Comparison of ENCODE assay signal across 8 cellular contexts in genomic region chr10:15116225-15116624, GRCh38.
"Had no signal": no experiment of that assay in that cellular context is flagged by ENCODE, and none has a peak within 500 bp of the region (broad histone marks: within the 10 kb centered on the region; RNA-seq: fewer than 3 reads in every experiment).

No MANE protein-coding gene starts in this region.

- H3K4me3 ChIP-seq: GM12878 had no signal

- DNase-seq: GDM1, GF-D8 had no signal

- ATAC-seq: GM12878 had no signal

- FAIRE-seq: G401.6, GM12878, GM12891, GM12892, GM18507, GM19239 had no signal
